14 cellular contexts compared by ENCODE assay signal in genomic region chr2:68110102-68110501, GRCh38.
DNase-seq lines count a peak whose midpoint lies in the region; ATAC-seq, FAIRE-seq and TF ChIP-seq lines count a peak whose summit lies in the region.
"Had no signal": no experiment of that assay in that cellular context is flagged by ENCODE, and none has a peak within 500 bp of the region (broad histone marks: within the 10 kb centered on the region; RNA-seq: fewer than 3 reads in every experiment).

No MANE protein-coding gene starts in this region.

- H3K4me1 Mint-ChIP-seq in stimulated activated memory B cell treated with anti-CD40 and anti-IgM and Interleukin-4, amounts not matched to agents 10 μg/mL and 1 μg/mL and 100 μg/mL, for 72 hours: peaks cover 9% of the 10 kb centered on the region
- H3K4me1 Mint-ChIP-seq: stimulated activated naive CD8-positive, alpha-beta T cell treated with anti-CD3 and anti-CD28 coated beads, Interleukin-15, amount 100 ng/mL, for 72 hours had no signal

- H3K27me3 Mint-ChIP-seq in stimulated activated memory B cell treated with anti-CD40 and anti-IgM and Interleukin-4, amounts not matched to agents 10 μg/mL and 1 μg/mL and 100 μg/mL, for 72 hours: no peaks in the 10 kb centered on the region
- H3K27me3 Mint-ChIP-seq: dendritic cell treated with granulocyte-macrophage colony-stimulating factor and Interleukin-4, amounts not matched to agents 40 ng/mL and 50 ng/mL, for 4 days; stimulated activated naive CD8-positive, alpha-beta T cell treated with anti-CD3 and anti-CD28 coated beads, Interleukin-15, amount 100 ng/mL, for 72 hours had no signal

- TF ChIP-seq CTCF in NB4 (IDR thresholded peaks at IDR 0.05; ENCODE audit: low read depth, low read length) (no peak), D721Med (IDR thresholded peaks at IDR 0.05; ENCODE audit: insufficient read depth, missing control alignments) (no peak)

- peak; percentile 60 for ATAC-seq in HG02840 (IDR thresholded peaks at IDR 0.05; ENCODE audit: low FRiP score, unreplicated experiment)
- ATAC-seq in stimulated activated memory B cell treated with anti-CD40 and anti-IgM and Interleukin-4, amounts not matched to agents 10 μg/mL and 1 μg/mL and 100 μg/mL, for 72 hours: peak; percentile 73
- ATAC-seq: mucosa of descending colon; stimulated activated naive CD8-positive, alpha-beta T cell treated with anti-CD3 and anti-CD28 coated beads, Interleukin-15, amount 100 ng/mL, for 72 hours had no signal

- H3K36me3 Mint-ChIP-seq in stimulated activated memory B cell treated with anti-CD40 and anti-IgM and Interleukin-4, amounts not matched to agents 10 μg/mL and 1 μg/mL and 100 μg/mL, for 72 hours: peaks cover 14% of the 10 kb centered on the region

- H3K9me3 Mint-ChIP-seq in stimulated activated memory B cell treated with anti-CD40 and anti-IgM and Interleukin-4, amounts not matched to agents 10 μg/mL and 1 μg/mL and 100 μg/mL, for 72 hours: peaks cover 12% of the 10 kb centered on the region

- H3K27ac Mint-ChIP-seq in stimulated activated memory B cell treated with anti-CD40 and anti-IgM and Interleukin-4, amounts not matched to agents 10 μg/mL and 1 μg/mL and 100 μg/mL, for 72 hours: no peak overlapping the region
- H3K27ac Mint-ChIP-seq: dendritic cell treated with granulocyte-macrophage colony-stimulating factor and Interleukin-4, amounts not matched to agents 40 ng/mL and 50 ng/mL, for 4 days; stimulated activated naive CD8-positive, alpha-beta T cell treated with anti-CD3 and anti-CD28 coated beads, Interleukin-15, amount 100 ng/mL, for 72 hours had no signal

- FAIRE-seq in D721Med (lab: Jason Lieb, UNC): no peak

- H3K4me3 ChIP-seq in NB4 (ENCODE audit: low read depth, low read length): no peak overlapping the region
- H3K4me3 ChIP-seq: mucosa of descending colon, skin epidermis had no signal

- DNase-seq in SIG-M5 treated with dmso at 0.1 percent for 504 hours (lab: John Stamatoyannopoulos, UW; ENCODE audit: unreplicated experiment) (peak; percentile 9), SIG-M5 (lab: John Stamatoyannopoulos, UW) (no peak), NB4 (ENCODE audit: low read depth) (peak; percentile 16), SKM-1 (lab: John Stamatoyannopoulos, UW; ENCODE audit: unreplicated experiment) (no peak), GF-D8 (lab: John Stamatoyannopoulos, UW) (no peak), D721Med (ENCODE audit: insufficient read length, low spot score) (no peak)
- DNase-seq: activated gamma-delta T cell treated with Interleukin-2 at 50 U/mL for 16 hours; mucosa of descending colon; NCI-H187; stimulated activated naive CD8-positive, alpha-beta T cell treated with anti-CD3 and anti-CD28 coated beads, Interleukin-15, amount 100 ng/mL, for 72 hours had no signal

- no peak for TF ChIP-seq POLR2A in NB4 (IDR thresholded peaks at IDR 0.05; ENCODE audit: extremely low read depth, insufficient read length)

- no peak overlapping the region for H3K4me3 Mint-ChIP-seq in stimulated activated memory B cell treated with anti-CD40 and anti-IgM and Interleukin-4, amounts not matched to agents 10 μg/mL and 1 μg/mL and 100 μg/mL, for 72 hours
- H3K4me3 Mint-ChIP-seq: dendritic cell treated with granulocyte-macrophage colony-stimulating factor and Interleukin-4, amounts not matched to agents 40 ng/mL and 50 ng/mL, for 4 days; stimulated activated naive CD8-positive, alpha-beta T cell treated with anti-CD3 and anti-CD28 coated beads, Interleukin-15, amount 100 ng/mL, for 72 hours had no signal

Comparison
In these comparisons a context has a peak if more than half of its experiments do, and no peak if none do; other contexts are left out.
1. DNase-seq: peak in SIG-M5 treated with dmso at 0.1 percent for 504 hours (single experiment) and NB4 (single experiment); none in SIG-M5 (single experiment), SKM-1 (single experiment), GF-D8 (single experiment) and D721Med (single experiment).